In the genomic region with DNA sequence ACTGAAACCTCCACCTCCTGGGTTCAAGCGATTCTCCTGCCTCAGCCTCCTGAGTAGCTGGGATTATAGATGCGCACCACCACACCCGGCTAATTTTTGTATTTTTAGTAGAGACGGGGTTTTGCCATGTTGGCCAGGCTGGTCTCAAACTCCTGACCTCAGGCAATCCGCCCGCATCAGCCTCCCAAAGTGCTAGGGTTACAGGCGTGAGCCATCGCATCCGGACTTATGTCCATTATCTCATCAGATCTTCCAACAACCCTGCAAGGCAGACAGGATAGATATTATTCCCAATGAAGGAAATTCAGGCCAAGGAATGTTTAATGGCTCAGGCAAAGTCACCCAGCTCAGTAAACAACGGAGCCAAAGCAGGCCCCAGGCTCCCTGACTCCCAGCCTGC, we compare ENCODE assay signal across 7 cellular contexts. TPM values are rescaled to one million over a fixed set of nuclear protein-coding genes. Genes with fewer than 3 reads are reported as not detected.
A peak's percentile ranks its signal among the peaks of the same experiment; 100 is the strongest.
DNase-seq lines count a peak whose midpoint lies in the region; ATAC-seq and TF ChIP-seq lines count a peak whose summit lies in the region.
"Not testable (repeated sequence)": the region's sequence is repeated elsewhere in the genome, so short reads cannot be mapped to it uniquely, and the experiment has no call there.

No MANE protein-coding gene starts in this region.

- no CpG with 5 or more reads among the region's 10 CpGs for WGBS in trophoblast cell (ENCODE audit: extremely low coverage, insufficient coverage, insufficient read length)

- H3K9me3 ChIP-seq in BLaER1 treated with 17β-estradiol and CSF1 and Interleukin-3, amounts not matched to agents 10 nM and 100 nM (replicated peaks in 1 of 11); Peyer's patch; trophoblast cell (ENCODE audit: insufficient read depth, low read depth, low read length): not testable (repeated sequence)

- TF ChIP-seq CTCF in Peyer's patch (IDR thresholded peaks at IDR 0.05) = not testable (repeated sequence)

- H2BK120ac ChIP-seq in trophoblast cell (ENCODE audit: insufficient read depth, low read length, poor library complexity) = not testable (repeated sequence)

- H2BK5ac ChIP-seq in trophoblast cell (ENCODE audit: low read depth, low read length, poor library complexity) = not testable (repeated sequence)

- H3K4me1 ChIP-seq in BLaER1 treated with 17β-estradiol and CSF1 and Interleukin-3, amounts not matched to agents 10 nM and 100 nM = peaks cover 20 to 38% (median 28%) of the 10 kb centered on the region in 10 experiments
- peaks cover 0 to 12% (median 4%) of the 10 kb centered on the region in 4 donors for H3K4me1 ChIP-seq in Peyer's patch
- not testable (repeated sequence) for H3K4me1 ChIP-seq in trophoblast cell (ENCODE audit: control insufficient read depth in 1 of 2, insufficient read depth in 2 of 2, low read length in 2 of 2)

- not testable (repeated sequence) for H3K9me3 Mint-ChIP-seq in memory B cell; stimulated activated naive CD8-positive, alpha-beta T cell treated with anti-CD3 and anti-CD28 coated beads, Interleukin-15, Interleukin-2, amounts not matched to agents 100 ng/mL and 50 ng/mL, for 24 hours

- not testable (repeated sequence) for H3K18ac ChIP-seq in trophoblast cell (ENCODE audit: low read length)

- not testable (repeated sequence) for H4K12ac ChIP-seq in trophoblast cell (ENCODE audit: low read depth, low read length)

- H3K79me1 ChIP-seq in trophoblast cell (ENCODE audit: low read length) = not testable (repeated sequence)

- H3K27me3 ChIP-seq in BLaER1 treated with 17β-estradiol and CSF1 and Interleukin-3, amounts not matched to agents 10 nM and 100 nM; Peyer's patch; trophoblast cell (ENCODE audit: insufficient read depth, low read length): not testable (repeated sequence)

- not testable (repeated sequence) for H3K36me3 Mint-ChIP-seq in memory B cell; stimulated activated naive CD8-positive, alpha-beta T cell treated with anti-CD3 and anti-CD28 coated beads, Interleukin-15, Interleukin-2, amounts not matched to agents 100 ng/mL and 50 ng/mL, for 24 hours (ENCODE audit: low read depth)

- H4K8ac ChIP-seq in trophoblast cell (ENCODE audit: low read depth, low read length) = not testable (repeated sequence)

- not testable (repeated sequence) for H4K91ac ChIP-seq in trophoblast cell (ENCODE audit: low read depth, low read length)

- not testable (repeated sequence) for H3K27me3 Mint-ChIP-seq in memory B cell; stimulated activated naive CD8-positive, alpha-beta T cell treated with anti-CD3 and anti-CD28 coated beads, Interleukin-15, Interleukin-2, amounts not matched to agents 100 ng/mL and 50 ng/mL, for 24 hours

- H2BK12ac ChIP-seq in trophoblast cell (ENCODE audit: low read length) = not testable (repeated sequence)

- not testable (repeated sequence) for H3K9ac ChIP-seq in BLaER1 treated with 17β-estradiol and CSF1 and Interleukin-3, amounts not matched to agents 10 nM and 100 nM; trophoblast cell (ENCODE audit: low read length)

- H4K20me1 ChIP-seq in BLaER1 treated with 17β-estradiol and CSF1 and Interleukin-3, amounts not matched to agents 10 nM and 100 nM = peaks cover 0 to 11% (median 7%) of the 10 kb centered on the region in 11 experiments; a peak in 10 of 22 replicates

- H3K4me3 ChIP-seq in BLaER1 treated with 17β-estradiol and CSF1 and Interleukin-3, amounts not matched to agents 10 nM and 100 nM; Peyer's patch; trophoblast cell (ENCODE audit: low read depth, low read length): not testable (repeated sequence)

- not testable (repeated sequence) for H3K27ac ChIP-seq in BLaER1 treated with 17β-estradiol and CSF1 and Interleukin-3, amounts not matched to agents 10 nM and 100 nM; Peyer's patch; trophoblast cell (ENCODE audit: low read depth, low read length)
- H3K27ac ChIP-seq in angular gyrus (ENCODE audit: low read depth, low read length) (peak overlapping the region; percentile 64), cingulate gyrus (ENCODE audit: low read depth, low read length) (peak overlapping the region; percentile 41)

- H3K27ac Mint-ChIP-seq in memory B cell = peak overlapping the region; percentile 70
- H3K27ac Mint-ChIP-seq in stimulated activated naive CD8-positive, alpha-beta T cell treated with anti-CD3 and anti-CD28 coated beads, Interleukin-15, Interleukin-2, amounts not matched to agents 100 ng/mL and 50 ng/mL, for 24 hours = peak overlapping the region; percentile 12

- not testable (repeated sequence) for H3K4ac ChIP-seq in trophoblast cell (ENCODE audit: low read depth, low read length)

- H3K23ac ChIP-seq in trophoblast cell (ENCODE audit: low read length) = not testable (repeated sequence)

- not testable (repeated sequence) for H3K4me3 Mint-ChIP-seq in memory B cell; stimulated activated naive CD8-positive, alpha-beta T cell treated with anti-CD3 and anti-CD28 coated beads, Interleukin-15, Interleukin-2, amounts not matched to agents 100 ng/mL and 50 ng/mL, for 24 hours

- peak overlapping the region in 8 of 11 experiments; percentile 1 to 39 (median 28); a peak in 10 of 22 replicates for H3K4me2 ChIP-seq in BLaER1 treated with 17β-estradiol and CSF1 and Interleukin-3, amounts not matched to agents 10 nM and 100 nM
- H3K4me2 ChIP-seq in trophoblast cell (ENCODE audit: low read length) = not testable (repeated sequence)

- H3K36me3 ChIP-seq in BLaER1 treated with 17β-estradiol and CSF1 and Interleukin-3, amounts not matched to agents 10 nM and 100 nM; Peyer's patch; trophoblast cell (ENCODE audit: control insufficient read depth in 1 of 2, insufficient read depth in 2 of 2, low read length in 2 of 2): not testable (repeated sequence)

- H3K14ac ChIP-seq in trophoblast cell (ENCODE audit: low read length) = not testable (repeated sequence)

- H2AK5ac ChIP-seq in trophoblast cell (ENCODE audit: low read length) = not testable (repeated sequence)

- ATAC-seq in memory B cell (ENCODE audit: low read depth) = not testable (repeated sequence)

- not testable (repeated sequence) for H2AFZ ChIP-seq in trophoblast cell (ENCODE audit: insufficient read depth, low read length, poor library complexity)

- TF ChIP-seq POLR2A in Peyer's patch (IDR thresholded peaks at IDR 0.05) = not testable (repeated sequence)

- peaks cover 26% of the 10 kb centered on the region for H3K4me1 Mint-ChIP-seq in memory B cell
- H3K4me1 Mint-ChIP-seq in stimulated activated naive CD8-positive, alpha-beta T cell treated with anti-CD3 and anti-CD28 coated beads, Interleukin-15, Interleukin-2, amounts not matched to agents 100 ng/mL and 50 ng/mL, for 24 hours (ENCODE audit: low read depth) = peaks cover 28% of the 10 kb centered on the region

- DNase-seq in Peyer's patch = peak in 2 of 3 donors; percentile 12 to 32
- DNase-seq in memory B cell (ENCODE audit: low spot score in 2 of 2) = not testable (repeated sequence)
- DNase-seq in trophoblast cell = peak; percentile 65 to 80

- H3K79me2 ChIP-seq in trophoblast cell (ENCODE audit: control insufficient read depth, insufficient read depth, low read length, poor library complexity) = peaks cover 11% of the 10 kb centered on the region

RNA-seq across cellular contexts. Expression of a gene that starts 3.1 kb away (rescaled TPM):
- total RNA-seq in Peyer's patch = 10 to 100 TPM; 36.5 to 56.1 (median 42.5) TPM
- polyA plus RNA-seq in trophoblast cell (2013) = 16.8 and 16.9 TPM in 2 replicates

RNA-seq across cellular contexts. Expression of a gene that starts 49.6 kb away (rescaled TPM):
- 10 to 100 TPM; 59.5 to 75.9 (median 69.9) TPM for total RNA-seq in Peyer's patch
- 87.0 and 88.6 TPM in 2 replicates for polyA plus RNA-seq in trophoblast cell (2013)
